In the genomic region with DNA sequence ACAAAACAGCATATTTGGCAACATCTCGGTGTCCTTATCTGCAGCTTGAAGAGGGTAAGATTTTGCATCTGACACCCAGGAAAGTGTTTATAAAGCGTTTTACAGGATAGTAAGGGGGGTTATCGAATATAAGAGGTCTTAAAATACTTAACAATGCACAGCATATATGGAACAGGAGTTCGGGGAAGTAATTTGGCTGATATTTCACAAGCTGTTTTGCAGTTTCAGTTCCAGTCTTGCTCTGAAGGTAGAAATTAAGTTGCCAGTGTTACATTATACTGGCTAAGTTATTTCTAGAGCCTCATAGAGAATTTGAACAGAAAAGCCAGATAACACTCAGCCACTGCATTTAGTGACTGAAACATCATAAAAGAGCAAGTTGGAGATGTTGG, we compare ENCODE assay signal across 8 cellular contexts. TPM values are rescaled to one million over a fixed set of nuclear protein-coding genes. Genes with fewer than 3 reads are reported as not detected.
A peak's percentile ranks its signal among the peaks of the same experiment; 100 is the strongest.
DNase-seq lines count a peak whose midpoint lies in the region; ATAC-seq and TF ChIP-seq lines count a peak whose summit lies in the region.

No MANE protein-coding gene starts in this region.

- peak overlapping the region; percentile 88 for H3K4me3 Mint-ChIP-seq in activated CD8-positive, alpha-beta memory T cell treated with anti-CD3 and anti-CD28 coated beads, Interleukin-2, amount 10 ng/mL, durations not matched to agents 7 days and 5 days
- peak overlapping the region; percentile 86 to 89 (median 87) for H3K4me3 Mint-ChIP-seq in T-cell

- 25 to 26% methylated on average over 4 of the region's 4 CpGs for WGBS in tibial nerve, 2 donors

- H3K9me3 ChIP-seq in tibial nerve: no peaks in the 10 kb centered on the region

- peaks cover 7% of the 10 kb centered on the region for H3K36me3 Mint-ChIP-seq in activated CD8-positive, alpha-beta memory T cell treated with anti-CD3 and anti-CD28 coated beads, Interleukin-2, amount 10 ng/mL, durations not matched to agents 7 days and 5 days
- H3K36me3 Mint-ChIP-seq in T-cell: peaks cover 3% of the 10 kb centered on the region

- no peak for DNase-seq in activated CD8-positive, alpha-beta memory T cell treated with anti-CD3 and anti-CD28 coated beads, Interleukin-2, amount 10 ng/mL, durations not matched to agents 7 days and 5 days
- no peak for DNase-seq in activated CD8-positive, alpha-beta memory T cell treated with anti-CD3 and anti-CD28 coated beads, Interleukin-2, amount 50 U/mL, for 4 hours
- DNase-seq in T-cell: no peak
- DNase-seq in tibial nerve (ENCODE audit: low spot score in 2 of 2): no peak
- DNase-seq in SKM-1 (lab: John Stamatoyannopoulos, UW; ENCODE audit: unreplicated experiment): no peak
- DNase-seq in stimulated activated CD4-positive, alpha-beta T cell treated with anti-CD3 and anti-CD28 coated beads, Interleukin-4, amount 100 ng/mL, for 24 hours: no peak
- DNase-seq in nucleus accumbens (lab: John Stamatoyannopoulos, UW): no peak

- H3K36me3 ChIP-seq in tibial nerve: no peaks in the 10 kb centered on the region

- H3K27me3 ChIP-seq in layer of hippocampus (ENCODE audit: control insufficient read depth, insufficient read depth, low read length): no peaks in the 10 kb centered on the region
- H3K27me3 ChIP-seq in tibial nerve: no peaks in the 10 kb centered on the region

- no peak for TF ChIP-seq CTCF in tibial nerve (IDR thresholded peaks at IDR 0.05)

- TF ChIP-seq POLR2A in tibial nerve (IDR thresholded peaks at IDR 0.05): no peak

- peaks cover 38% of the 10 kb centered on the region for H3K4me1 Mint-ChIP-seq in activated CD8-positive, alpha-beta memory T cell treated with anti-CD3 and anti-CD28 coated beads, Interleukin-2, amount 10 ng/mL, durations not matched to agents 7 days and 5 days
- peaks cover 41 to 47% (median 46%) of the 10 kb centered on the region in 3 donors for H3K4me1 Mint-ChIP-seq in T-cell

- POLR2A ChIA-PET in T-cell (lab: Charles Lee): no interaction called here

- ATAC-seq in activated CD8-positive, alpha-beta memory T cell treated with anti-CD3 and anti-CD28 coated beads, Interleukin-2, amount 10 ng/mL, durations not matched to agents 7 days and 5 days: no peak
- no peak for ATAC-seq in T-cell (replicated peaks in 1 of 4)

- CTCF ChIA-PET in activated CD8-positive, alpha-beta memory T cell treated with anti-CD3 and anti-CD28 coated beads, Interleukin-2, amount 10 ng/mL, durations not matched to agents 7 days and 5 days (lab: Charles Lee): interaction anchor here (0.7 to 1.4 kb wide), 3 partner anchors 189 to 681 kb away, joined by 3 read pairs; a partner anchor contains a TSS
- CTCF ChIA-PET in T-cell (lab: Charles Lee): interaction anchor here in 1 of 2 donors (0.7 to 0.9 kb wide), 2 partner anchors 212 to 215 kb away, joined by 3 to 6 read pairs; no protein-coding TSS in a partner anchor

- peaks cover 0 to 38% (median 19%) of the 10 kb centered on the region in 4 donors for H3K4me1 ChIP-seq in tibial nerve

- TF ChIP-seq EP300 in tibial nerve (IDR thresholded peaks at IDR 0.05): no peak

- no peaks in the 10 kb centered on the region for H3K9me3 Mint-ChIP-seq in activated CD8-positive, alpha-beta memory T cell treated with anti-CD3 and anti-CD28 coated beads, Interleukin-2, amount 10 ng/mL, durations not matched to agents 7 days and 5 days (ENCODE audit: low read depth)
- H3K9me3 Mint-ChIP-seq in T-cell: no peaks in the 10 kb centered on the region

- peak overlapping the region; percentile 83 for H3K27ac Mint-ChIP-seq in activated CD8-positive, alpha-beta memory T cell treated with anti-CD3 and anti-CD28 coated beads, Interleukin-2, amount 10 ng/mL, durations not matched to agents 7 days and 5 days
- H3K27ac Mint-ChIP-seq in T-cell: peak overlapping the region; percentile 79 to 88

- peaks cover 7% of the 10 kb centered on the region for H3K27me3 Mint-ChIP-seq in activated CD8-positive, alpha-beta memory T cell treated with anti-CD3 and anti-CD28 coated beads, Interleukin-2, amount 10 ng/mL, durations not matched to agents 7 days and 5 days
- H3K27me3 Mint-ChIP-seq in T-cell: no peaks in the 10 kb centered on the region

- peak overlapping the region; percentile 94 for H3K27ac ChIP-seq in layer of hippocampus (ENCODE audit: low read depth, low read length)
- peak overlapping the region; percentile 92 to 98 (median 96) for H3K27ac ChIP-seq in tibial nerve

- H3K4me3 ChIP-seq in tibial nerve: peak overlapping the region; percentile 49 to 95 (median 86)

RNA-seq across cellular contexts. Expression of a gene that starts 0.9 kb away (rescaled TPM):
- 10 to 100 TPM; 31.4 to 38.7 TPM for total RNA-seq in activated CD8-positive, alpha-beta memory T cell treated with anti-CD3 and anti-CD28 coated beads, Interleukin-2, amount 10 ng/mL, durations not matched to agents 7 days and 5 days
- total RNA-seq in T-cell (10 to 100 TPM; 33.5 to 48.2 (median 44.6) TPM), tibial nerve (100 to 1,000 TPM; 216 to 288 (median 279) TPM)

RNA-seq across cellular contexts. Expression of a gene that starts 26.6 kb away (rescaled TPM):
- 1 to 10 TPM; 1.3 to 2.2 TPM for total RNA-seq in activated CD8-positive, alpha-beta memory T cell treated with anti-CD3 and anti-CD28 coated beads, Interleukin-2, amount 10 ng/mL, durations not matched to agents 7 days and 5 days
- total RNA-seq in T-cell (1 to 10 TPM; 1.2 to 3.2 (median 2.1) TPM), tibial nerve (10 to 100 TPM; 13.5 to 34.7 (median 23.3) TPM)

Comparison
In these comparisons a context has a peak if more than half of its experiments do, and no peak if none do; other contexts are left out.
1. RNA of a gene that starts 0.9 kb away (total RNA-seq): 216 to 288 TPM in tibial nerve; 33.5 to 48.2 TPM in T-cell and 31.4 to 38.7 TPM in activated CD8-positive, alpha-beta memory T cell treated with anti-CD3 and anti-CD28 coated beads, Interleukin-2, amount 10 ng/mL, durations not matched to agents 7 days and 5 days; every median in the first group is over 4 times any median in the second.